ENCODE assay signal across 8 cellular contexts in genomic region chr3:19947549-19948071, GRCh38. TPM values are rescaled to one million over a fixed set of nuclear protein-coding genes. Genes with fewer than 3 reads are reported as not detected.
DNase-seq lines count a peak whose midpoint lies in the region; ATAC-seq, FAIRE-seq and TF ChIP-seq lines count a peak whose summit lies in the region.

No MANE protein-coding gene starts in this region.

- BruUV-seq in endothelial cell of umbilical vein (replicated peaks; lab: Mats Ljungman, UMichigan), result no TSS peak

- POLR2A ChIA-PET in endothelial cell of umbilical vein (lab: Charles Lee), result interaction anchor here (1.2 kb wide), 1 partner anchor 59 kb away, joined by 3 read pairs; no protein-coding TSS in a partner anchor

- no peak for TF ChIP-seq CTCF in endothelial cell of umbilical vein (IDR thresholded peaks at IDR 0.05; ENCODE audit: extremely low read depth in 1 of 2, insufficient read depth in 1 of 2, low read depth in 1 of 2, low read length in 2 of 2)

- H3K4me3 ChIP-seq in endothelial cell of umbilical vein (replicated peaks in 1 of 3; ENCODE audit: insufficient read depth in 1 of 3, low read depth in 1 of 3, low read length in 3 of 3) (peak overlapping the region; percentile 88 to 100 (median 93)), mucosa of rectum (ENCODE audit: low read length in 2 of 2) (peak overlapping the region; percentile 96 to 98)

- dilution Hi-C loops in endothelial cell of umbilical vein (cut with MboI; ENCODE audit: extremely low pct_ligation_motif_present, low sequenced_read_pairs), result no loop called here

- intact Hi-C loops in endothelial cell of umbilical vein (cut with micrococcal nuclease), result loop anchor here (1.0 to 5.0 kb wide), 8 partner anchors 58 to 1725 kb away; partner anchors contain the start of gene SGO1

- H3K27ac ChIP-seq in endothelial cell of umbilical vein (ENCODE audit: insufficient read depth, low read depth, low read length) (peak overlapping the region; percentile 97), mucosa of rectum (ENCODE audit: low read depth in 2 of 2, low read length in 2 of 2) (peak overlapping the region; percentile 98 to 99)

- CTCF ChIA-PET in endothelial cell of umbilical vein (lab: Charles Lee), result interaction anchor here (0.6 to 1.9 kb wide), 2 partner anchors 61 to 81 kb away, joined by 3 to 5 read pairs; no protein-coding TSS in a partner anchor

- H3K36me3 ChIP-seq in endothelial cell of umbilical vein (ENCODE audit: control insufficient read depth in 2 of 2, extremely low read depth in 1 of 2, insufficient read depth in 2 of 2, low read length in 2 of 2) (peaks cover 2 to 6% of the 10 kb centered on the region in 2 experiments), mucosa of rectum (ENCODE audit: control insufficient read depth in 2 of 2, insufficient read depth in 2 of 2, low read length in 2 of 2) (peaks cover 5 to 10% of the 10 kb centered on the region in 2 donors)

- H4K20me1 ChIP-seq in endothelial cell of umbilical vein (replicated peaks; ENCODE audit: control insufficient read depth, extremely low read depth, insufficient read depth, low read length), result no peaks in the 10 kb centered on the region

- H3K79me2 ChIP-seq in endothelial cell of umbilical vein (ENCODE audit: control insufficient read depth, insufficient read depth, low read length), result peaks cover 52% of the 10 kb centered on the region

- no peaks in the 10 kb centered on the region for H3K9me1 ChIP-seq in endothelial cell of umbilical vein (replicated peaks; ENCODE audit: control insufficient read depth, extremely low read depth, insufficient read depth, low read length)

- DNase-seq in DMS79 treated with DMSO at 0.1 percent for 48 hours (lab: John Stamatoyannopoulos, UW) (peak; percentile 14), DMS79 (lab: John Stamatoyannopoulos, UW) (no peak), NCI-H69 (lab: John Stamatoyannopoulos, UW) (peak; percentile 56), endothelial cell of umbilical vein (ENCODE audit: low read depth, low spot score) (peak; percentile 62)
- DNase-seq in activated CD8-positive, alpha-beta memory T cell treated with anti-CD3 and anti-CD28 coated beads, Interleukin-2, amount 50 U/mL, for 48 hours, result peak; percentile 78
- peak; percentile 44 to 80 (median 58) for DNase-seq in stimulated activated naive CD4-positive, alpha-beta T cell (lab: John Stamatoyannopoulos, UW)

- no peaks in the 10 kb centered on the region for H3K9me3 ChIP-seq in endothelial cell of umbilical vein (replicated peaks; ENCODE audit: control insufficient read depth, insufficient read depth, low read length)
- H3K9me3 ChIP-seq in mucosa of rectum (ENCODE audit: control insufficient read depth in 2 of 2, low read length in 2 of 2), result no peaks in the 10 kb centered on the region

- peak overlapping the region; percentile 7 for H2AFZ ChIP-seq in endothelial cell of umbilical vein (ENCODE audit: low read depth, low read length)

- no peaks in the 10 kb centered on the region for H3K27me3 ChIP-seq in endothelial cell of umbilical vein (ENCODE audit: control insufficient read depth in 2 of 2, insufficient read depth in 2 of 2, low read length in 2 of 2)
- no peaks in the 10 kb centered on the region for H3K27me3 ChIP-seq in mucosa of rectum (ENCODE audit: control insufficient read depth in 2 of 2, insufficient read depth in 2 of 2, low read length in 2 of 2)

- H3K4me1 ChIP-seq in endothelial cell of umbilical vein (ENCODE audit: control insufficient read depth, extremely low read depth, insufficient read depth, low read length) (peaks cover 23% of the 10 kb centered on the region), mucosa of rectum (ENCODE audit: control insufficient read depth in 2 of 2, insufficient read depth in 2 of 2, low read length in 2 of 2) (peaks cover 20 to 22% of the 10 kb centered on the region in 2 donors)

- peak; percentile 20 for ATAC-seq in HG03025 (IDR thresholded peaks at IDR 0.05; ENCODE audit: low FRiP score, unreplicated experiment)

- no peak for TF ChIP-seq POLR2A in endothelial cell of umbilical vein (IDR thresholded peaks at IDR 0.05; ENCODE audit: low read depth, low read length)

- peak overlapping the region; percentile 97 for H3K9ac ChIP-seq in endothelial cell of umbilical vein (replicated peaks; ENCODE audit: extremely low read depth, insufficient read depth, low read length)
- H3K9ac ChIP-seq in mucosa of rectum (ENCODE audit: low read depth in 1 of 2, low read length in 2 of 2), result peak overlapping the region; percentile 92 to 99

- H3K4me2 ChIP-seq in endothelial cell of umbilical vein (ENCODE audit: insufficient read depth, low read length), result peak overlapping the region; percentile 99

- FAIRE-seq in endothelial cell of umbilical vein (lab: Jason Lieb, UNC), result no peak

TF ChIP-seq in endothelial cell of umbilical vein, 7 proteins besides CTCF, POLR2A, EP300 and RAD21:
- TF ChIP-seq MAX (IDR thresholded peaks at IDR 0.05; ENCODE audit: insufficient read depth, insufficient read length) (no peak), FOS (IDR thresholded peaks at IDR 0.05; ENCODE audit: borderline replicate concordance, insufficient read depth, low read length) (peak; percentile 36)

RNA-seq across cellular contexts. Expression of gene RAB5A, which starts 0.7 kb away (rescaled TPM):
- total RNA-seq in endothelial cell of umbilical vein, result 63.8 and 66.9 TPM in 2 replicates
- 17.9 and 20.6 TPM in 2 replicates for polyA plus RNA-seq in endothelial cell of umbilical vein
- polyA plus RNA-seq in endothelial cell of umbilical vein (2011; cell fraction: cytosol; rRNA removed), result 32.5 and 36.3 TPM in 2 replicates
- polyA plus RNA-seq in endothelial cell of umbilical vein (2011; cell fraction: nucleus; rRNA removed), result 22.6 and 25.0 TPM in 2 replicates
- polyA plus RNA-seq in endothelial cell of umbilical vein (2012), result 44.2 and 54.4 TPM in 2 replicates
- 19.1 and 28.6 TPM in 2 replicates for polyA minus RNA-seq in endothelial cell of umbilical vein
- 30.6 TPM for polyA minus RNA-seq in endothelial cell of umbilical vein (2011; cell fraction: cytosol; rRNA and poly(A)+ RNA removed)
- polyA minus RNA-seq in endothelial cell of umbilical vein (2011; cell fraction: nucleus; rRNA and poly(A)+ RNA removed), result 39.8 and 59.0 TPM in 2 replicates

RNA-seq across cellular contexts. Expression of gene EFHB, which starts 13.6 kb away (rescaled TPM):
- total RNA-seq in endothelial cell of umbilical vein, result 0.82 and 0.99 TPM in 2 replicates
- not detected in 2 replicates for polyA plus RNA-seq in endothelial cell of umbilical vein
- polyA plus RNA-seq in endothelial cell of umbilical vein (2011; cell fraction: cytosol; rRNA removed), result 0.18 and 0.19 TPM in 2 replicates
- polyA plus RNA-seq in endothelial cell of umbilical vein (2011; cell fraction: nucleus; rRNA removed), result 0.78 TPM in 1 of 2 replicates, not detected in the other
- 0.60 and 0.78 TPM in 2 replicates for polyA plus RNA-seq in endothelial cell of umbilical vein (2012)
- polyA minus RNA-seq in endothelial cell of umbilical vein, result 3.7 TPM in 1 of 2 replicates, not detected in the other
- not detected for polyA minus RNA-seq in endothelial cell of umbilical vein (2011; cell fraction: cytosol; rRNA and poly(A)+ RNA removed)
- polyA minus RNA-seq in endothelial cell of umbilical vein (2011; cell fraction: nucleus; rRNA and poly(A)+ RNA removed), result 1.4 TPM in 1 of 2 replicates, not detected in the other
